In the genomic region with DNA sequence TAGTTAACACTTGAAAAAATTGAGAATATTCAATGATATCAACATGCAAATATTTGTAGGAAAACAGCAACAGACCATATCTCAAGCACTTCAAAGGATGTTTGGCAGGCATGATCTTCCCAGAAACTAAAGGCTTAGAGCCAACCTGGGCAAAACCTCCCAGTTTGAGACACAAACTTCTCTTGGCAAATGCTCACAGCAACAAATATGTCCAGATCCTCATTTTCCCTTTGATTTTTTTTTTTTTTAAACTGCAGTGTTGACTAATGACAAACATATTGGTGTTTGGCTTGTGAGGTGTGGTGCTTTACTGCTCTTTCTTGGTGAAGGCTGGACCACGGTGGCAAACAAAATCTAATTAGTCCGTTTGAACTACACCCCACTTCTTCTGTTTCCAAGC, we compare ENCODE assay signal across 25 cellular contexts.
DNase-seq lines count a peak whose midpoint lies in the region; ATAC-seq and TF ChIP-seq lines count a peak whose summit lies in the region.
"Had no signal": no experiment of that assay in that cellular context is flagged by ENCODE, and none has a peak within 500 bp of the region (broad histone marks: within the 10 kb centered on the region; RNA-seq: fewer than 3 reads in every experiment).

No MANE protein-coding gene starts in this region.

- intact Hi-C loops in body of pancreas (cut with DNase I) (no loop called here), right lobe of liver (cut with DNase I) (no loop called here), sciatic nerve (cut with DNase I) (no loop called here), PC-9 (cut with micrococcal nuclease; ENCODE audit: unreplicated experiment) (no loop called here)

- ATAC-seq in body of pancreas, result peak; percentile 86
- ATAC-seq in right lobe of liver, result peak; percentile 56 to 83 (median 78)
- ATAC-seq in sciatic nerve, result peak; percentile 29
- ATAC-seq in HG03280 (IDR thresholded peaks at IDR 0.05; ENCODE audit: unreplicated experiment), result no peak
- ATAC-seq: activated T-helper 17 cell treated with anti-CD3 and anti-CD28 coated beads, Interleukin-2, amount 50 U/mL, for 72 hours; natural killer cell treated with Interleukin-12 subunit alpha and Interleukin-12 subunit beta and Interleukin-15 and Interleukin-18, amount 100 ng/mL, for 72 hours; stimulated activated effector memory CD8-positive, alpha-beta T cell treated with anti-CD3 and anti-CD28 coated beads, Interleukin-12 subunit alpha, Interleukin-12 subunit beta, amount 100 ng/mL, for 72 hours; upper lobe of right lung had no signal

- H4K20me1 ChIP-seq in PC-9 (ENCODE audit: insufficient read depth), result no peaks in the 10 kb centered on the region

- no peak overlapping the region for H3K4me2 ChIP-seq in PC-9
- H3K4me2 ChIP-seq: KMS-11 had no signal

- no peaks in the 10 kb centered on the region for H3F3A ChIP-seq in PC-9 (ENCODE audit: insufficient read depth, low read depth)

- 7 to 17% methylated on average over 2 of the region's 2 CpGs for WGBS in body of pancreas, 2 donors
- WGBS in right lobe of liver (ENCODE audit: insufficient coverage, low coverage, low lambda C conversion rate, missing lambda C conversion rate), result 19% methylated on average over 2 of the region's 2 CpGs

- no peak overlapping the region for H2AFZ ChIP-seq in PC-9

- CTCF ChIA-PET in PC-9 (lab: Charles Lee), result no interaction called here

- TF ChIP-seq POLR2A in body of pancreas (IDR thresholded peaks at IDR 0.05), result no peak
- TF ChIP-seq POLR2A in right lobe of liver (IDR thresholded peaks at IDR 0.05), result no peak

- H3K9me2 ChIP-seq in PC-9 (ENCODE audit: insufficient read depth), result no peaks in the 10 kb centered on the region

- H3K36me3 ChIP-seq in body of pancreas (replicated peaks in 1 of 2; ENCODE audit: insufficient read depth in 1 of 2, low read depth in 2 of 2), result no peaks in the 10 kb centered on the region
- H3K36me3 ChIP-seq in right lobe of liver, result no peaks in the 10 kb centered on the region
- no peaks in the 10 kb centered on the region for H3K36me3 ChIP-seq in PC-9 (ENCODE audit: low read depth)
- H3K36me3 ChIP-seq: upper lobe of right lung had no signal

- H3K79me2 ChIP-seq in PC-9 (ENCODE audit: low read depth), result no peaks in the 10 kb centered on the region

- TF ChIP-seq CTCF in body of pancreas (IDR thresholded peaks at IDR 0.05) (no peak), right lobe of liver (IDR thresholded peaks at IDR 0.05) (no peak), PC-9 (conservative IDR thresholded peaks at IDR 0.05) (no peak), foreskin fibroblast (IDR thresholded peaks at IDR 0.05; ENCODE audit: low read depth, low read length) (no peak)

- H3K4me1 ChIP-seq in body of pancreas, result peaks cover 19% of the 10 kb centered on the region
- peaks cover 0 to 14% (median 0%) of the 10 kb centered on the region in 4 donors for H3K4me1 ChIP-seq in right lobe of liver
- H3K4me1 ChIP-seq in PC-9 (replicated peaks; ENCODE audit: insufficient read depth), result no peaks in the 10 kb centered on the region

- H3K27ac ChIP-seq in body of pancreas (peak overlapping the region in 2 of 4 donors; percentile 33 to 53), right lobe of liver (no peak overlapping the region), PC-9 (no peak overlapping the region)
- H3K27ac ChIP-seq: KMS-11 had no signal

- peak; percentile 24 for DNase-seq in NCI-H2196 (lab: John Stamatoyannopoulos, UW; ENCODE audit: unreplicated experiment)
- no peak for DNase-seq in NCI-H2196 treated with DMSO at 0.1 percent for 48 hours (lab: John Stamatoyannopoulos, UW; ENCODE audit: unreplicated experiment)
- peak; percentile 37 to 69 (median 48) for DNase-seq in body of pancreas
- DNase-seq in right lobe of liver, result no peak
- no peak for DNase-seq in sciatic nerve (ENCODE audit: low spot score)
- no peak for DNase-seq in PC-9
- DNase-seq in foreskin fibroblast, result no peak
- DNase-seq: 8988T; activated CD4-positive, alpha-beta memory T cell treated with anti-CD3 and anti-CD28 coated beads for 36 hours; activated CD8-positive, alpha-beta memory T cell treated with anti-CD3 and anti-CD28 coated beads, Interleukin-2, amount 50 U/mL, for 48 hours; aorta; central memory CD4-positive, alpha-beta T cell; dermis blood vessel endothelial cell; DMS79 treated with DMSO at 0.1 percent for 48 hours; glutamatergic neuron; kidney glomerular epithelial cell; NCI-H187; NCI-H2227 treated with DMSO at 0.1 percent for 48 hours; posterior cingulate gyrus; upper lobe of right lung had no signal

- no TSS peak for BruUV-seq in PC-9 (replicated peaks; lab: Mats Ljungman, UMichigan)

- POLR2A ChIA-PET in PC-9 (lab: Charles Lee; ENCODE audit: unreplicated experiment), result no interaction called here

- H3K9me3 ChIP-seq in body of pancreas (no peaks in the 10 kb centered on the region), right lobe of liver (no peaks in the 10 kb centered on the region), PC-9 (ENCODE audit: insufficient read depth, low read depth) (no peaks in the 10 kb centered on the region)
- H3K9me3 ChIP-seq: upper lobe of right lung had no signal

- no peaks in the 10 kb centered on the region for H3K27me3 ChIP-seq in body of pancreas
- H3K27me3 ChIP-seq in right lobe of liver, result no peaks in the 10 kb centered on the region
- H3K27me3 ChIP-seq in PC-9 (ENCODE audit: insufficient read depth, low read depth), result peaks cover 64% of the 10 kb centered on the region
- H3K27me3 ChIP-seq: upper lobe of right lung had no signal

- no peak overlapping the region for H3K4me3 ChIP-seq in body of pancreas
- no peak overlapping the region for H3K4me3 ChIP-seq in right lobe of liver
- H3K4me3 ChIP-seq in PC-9, result no peak overlapping the region
- H3K4me3 ChIP-seq in foreskin fibroblast (ENCODE audit: low read depth in 1 of 2, low read length in 2 of 2), result no peak overlapping the region
- H3K4me3 ChIP-seq: upper lobe of right lung had no signal

Comparison
In these comparisons a context has a peak if more than half of its experiments do, and no peak if none do; other contexts are left out.
1. DNase-seq: peak in NCI-H2196 (single experiment) and body of pancreas (4 of 4); none in NCI-H2196 treated with DMSO at 0.1 percent for 48 hours (single experiment), right lobe of liver (0 of 3), sciatic nerve (single experiment), PC-9 (0 of 2) and foreskin fibroblast (0 of 2).